In the genomic region with DNA sequence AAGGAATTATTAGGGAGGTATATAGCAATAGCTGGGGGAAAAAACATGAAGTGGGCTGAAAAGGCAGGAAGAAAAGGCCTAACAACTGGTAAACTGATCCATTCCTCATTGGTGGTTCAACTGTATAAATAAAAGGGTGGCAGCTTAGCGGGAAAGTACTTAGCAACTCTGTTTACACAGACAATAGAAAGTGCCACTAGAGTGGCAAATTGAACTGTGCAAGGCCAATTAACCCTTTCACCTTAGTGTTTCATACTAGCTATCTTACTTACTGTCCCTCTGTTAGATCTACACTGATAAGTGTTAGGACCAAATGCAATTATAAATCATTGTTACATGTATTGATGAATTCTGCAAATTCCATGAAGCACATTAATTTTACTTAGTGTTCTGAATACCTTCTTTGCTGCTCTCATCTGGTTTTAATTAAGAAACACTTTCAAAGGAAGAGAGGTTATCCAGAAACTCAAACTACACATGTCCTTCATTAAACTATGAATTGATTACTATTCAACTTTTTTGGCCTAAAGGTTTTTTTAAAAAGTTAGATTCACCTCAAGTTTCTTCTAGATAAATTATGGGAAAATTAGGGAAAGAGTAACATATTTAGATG, we compare ENCODE assay signal across 16 cellular contexts. TPM values are rescaled to one million over a fixed set of nuclear protein-coding genes. Genes with fewer than 3 reads are reported as not detected.
A peak's percentile ranks its signal among the peaks of the same experiment; 100 is the strongest.
DNase-seq lines count a peak whose midpoint lies in the region; ATAC-seq and TF ChIP-seq lines count a peak whose summit lies in the region.
"Had no signal": no experiment of that assay in that cellular context is flagged by ENCODE, and none has a peak within 500 bp of the region (broad histone marks: within the 10 kb centered on the region; RNA-seq: fewer than 3 reads in every experiment).

No MANE protein-coding gene starts in this region.

- peak; percentile 74 for ATAC-seq in left lobe of liver
- ATAC-seq in activated naive CD4-positive, alpha-beta T cell treated with anti-CD3 and anti-CD28 coated beads, Interleukin-2, amount 50 U/mL, for 72 hours, result no peak
- no peak for ATAC-seq in omental fat pad (ENCODE audit: low FRiP score)

- no peak for TF ChIP-seq CTCF in omental fat pad (IDR thresholded peaks at IDR 0.05)

- H3K27ac Mint-ChIP-seq in activated naive CD4-positive, alpha-beta T cell treated with anti-CD3 and anti-CD28 coated beads, Interleukin-2, amount 50 U/mL, for 72 hours, result no peak overlapping the region
- H3K27ac Mint-ChIP-seq: dendritic cell treated with granulocyte-macrophage colony-stimulating factor and Interleukin-4, amounts not matched to agents 40 ng/mL and 50 ng/mL, for 4 days; immature natural killer cell; nephron; type B pancreatic cell had no signal

- H3K9me3 Mint-ChIP-seq in activated naive CD4-positive, alpha-beta T cell treated with anti-CD3 and anti-CD28 coated beads, Interleukin-2, amount 50 U/mL, for 72 hours, result no peaks in the 10 kb centered on the region
- H3K9me3 Mint-ChIP-seq: dendritic cell treated with granulocyte-macrophage colony-stimulating factor and Interleukin-4, amounts not matched to agents 40 ng/mL and 50 ng/mL, for 4 days; immature natural killer cell; nephron; type B pancreatic cell had no signal

- peak; percentile 5 for DNase-seq in Ammon's horn (ENCODE audit: low spot score)
- DNase-seq in NCI-H1417 treated with DMSO at 0.1 percent for 48 hours (lab: John Stamatoyannopoulos, UW), result peak; percentile 43
- DNase-seq in NCI-H774 (lab: John Stamatoyannopoulos, UW), result peak; percentile 87
- DNase-seq in left lobe of liver (ENCODE audit: low spot score), result no peak
- no peak for DNase-seq in NK-92 treated with Interleukin-12 subunit alpha and Interleukin-12 subunit beta, amount 100 ng/mL, for 24 hours (lab: John Stamatoyannopoulos, UW)
- DNase-seq in activated naive CD4-positive, alpha-beta T cell treated with anti-CD3 and anti-CD28 coated beads, Interleukin-2, amount 50 U/mL, for 72 hours (ENCODE audit: low spot score in 2 of 2), result no peak
- DNase-seq in anterior cingulate cortex (lab: John Stamatoyannopoulos, UW), result no peak
- no peak for DNase-seq in omental fat pad (ENCODE audit: low spot score)
- DNase-seq: activated CD8-positive, alpha-beta memory T cell treated with anti-CD3 and anti-CD28 coated beads, Interleukin-2, amount 50 U/mL, for 48 hours; amygdala; HCEC 1CT; immature natural killer cell; WERI-Rb-1 had no signal

- no peaks in the 10 kb centered on the region for H3K36me3 Mint-ChIP-seq in activated naive CD4-positive, alpha-beta T cell treated with anti-CD3 and anti-CD28 coated beads, Interleukin-2, amount 50 U/mL, for 72 hours
- H3K36me3 Mint-ChIP-seq: immature natural killer cell, type B pancreatic cell had no signal

RNA-seq across cellular contexts. Expression of gene DNAJC1, which starts 28.0 kb away (rescaled TPM):
- 29.3 TPM for total RNA-seq in left lobe of liver
- 10 to 100 TPM; 22.2 to 27.8 TPM for total RNA-seq in activated naive CD4-positive, alpha-beta T cell treated with anti-CD3 and anti-CD28 coated beads, Interleukin-2, amount 50 U/mL, for 72 hours
- 100 to 1,000 TPM in 1 of 4 donors, 10 to 100 TPM in 3; 69.5 to 119 (median 89.8) TPM for total RNA-seq in omental fat pad

Comparison
In these comparisons a context has a peak if more than half of its experiments do, and no peak if none do; other contexts are left out.
1. DNase-seq: peak in Ammon's horn (single experiment), NCI-H1417 treated with DMSO at 0.1 percent for 48 hours (single experiment) and NCI-H774 (single experiment); none in left lobe of liver (single experiment), NK-92 treated with Interleukin-12 subunit alpha and Interleukin-12 subunit beta, amount 100 ng/mL, for 24 hours (single experiment), activated naive CD4-positive, alpha-beta T cell treated with anti-CD3 and anti-CD28 coated beads, Interleukin-2, amount 50 U/mL, for 72 hours (0 of 2), anterior cingulate cortex (0 of 58) and omental fat pad (single experiment).